ENCODE assay signal across 8 cellular contexts in the genomic region with DNA sequence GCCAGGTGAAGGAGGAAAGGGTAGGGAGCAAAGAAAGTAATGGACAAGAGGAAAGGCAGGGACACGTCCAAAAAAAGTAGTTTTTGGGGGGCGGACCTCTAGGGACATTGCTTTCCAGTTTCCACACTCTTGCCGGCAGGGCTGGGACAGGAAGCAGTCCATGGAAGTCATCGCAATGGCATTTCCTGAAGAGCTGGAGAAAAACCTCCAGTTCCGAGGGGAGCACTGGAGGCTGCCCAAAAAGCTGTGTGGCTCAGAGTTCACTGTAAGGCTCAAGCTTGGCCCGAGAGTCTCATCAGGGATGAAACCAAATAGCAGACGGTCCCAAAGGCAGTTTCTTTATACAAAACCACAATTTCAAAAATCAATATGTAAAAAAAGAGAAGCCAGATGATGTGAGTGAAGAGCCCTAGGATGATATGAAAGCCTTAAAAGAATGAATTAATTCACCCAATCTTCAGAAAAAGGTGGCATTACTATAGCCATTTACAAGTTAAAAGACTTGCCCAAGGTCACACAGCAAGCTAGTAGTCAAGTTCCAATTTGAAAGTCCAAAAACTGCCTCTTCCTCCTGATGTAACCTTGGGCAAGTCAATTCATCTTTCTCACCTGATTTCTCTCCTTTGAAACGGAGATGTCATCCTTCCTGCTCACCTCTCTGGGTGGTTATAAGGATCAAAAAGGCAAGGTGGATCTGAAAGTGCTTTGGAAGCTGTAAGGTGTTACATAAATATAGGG. TPM values are rescaled to one million over a fixed set of nuclear protein-coding genes. Genes with fewer than 3 reads are reported as not detected.
DNase-seq lines count a peak whose midpoint lies in the region; ATAC-seq, FAIRE-seq and TF ChIP-seq lines count a peak whose summit lies in the region.

No MANE protein-coding gene starts in this region.

- H3K4me3 Mint-ChIP-seq in activated naive CD4-positive, alpha-beta T cell treated with anti-CD3 and anti-CD28 coated beads for 36 hours, result peak overlapping the region; percentile 44

- H3K27me3 Mint-ChIP-seq in activated naive CD4-positive, alpha-beta T cell treated with anti-CD3 and anti-CD28 coated beads for 36 hours (ENCODE audit: low read depth), result no peaks in the 10 kb centered on the region

- peaks cover 82% of the 10 kb centered on the region for H3K36me3 Mint-ChIP-seq in activated naive CD4-positive, alpha-beta T cell treated with anti-CD3 and anti-CD28 coated beads for 36 hours (ENCODE audit: low read depth)

- no peak overlapping the region for H3K4me3 ChIP-seq in bronchial epithelial cell (ENCODE audit: low read depth, low read length)

- peaks cover 13% of the 10 kb centered on the region for H3K36me3 ChIP-seq in bronchial epithelial cell (ENCODE audit: control insufficient read depth, insufficient read depth, low read length)

- no peak for TF ChIP-seq CTCF in bronchial epithelial cell (IDR thresholded peaks at IDR 0.05; ENCODE audit: insufficient read depth, low read length, severe bottlenecking)

- no peak for DNase-seq in activated naive CD4-positive, alpha-beta T cell treated with anti-CD3 and anti-CD28 coated beads for 36 hours
- DNase-seq in activated naive CD4-positive, alpha-beta T cell (lab: John Stamatoyannopoulos, UW), result no peak
- DNase-seq in bronchial epithelial cell (ENCODE audit: low read depth) (peak; percentile 80), left colon (peak; percentile 27 to 57), superior temporal gyrus (ENCODE audit: extremely low spot score) (peak; percentile 35)
- no peak for DNase-seq in effector CD8-positive, alpha-beta T cell (lab: John Stamatoyannopoulos, UW)

- no peak for FAIRE-seq in bronchial epithelial cell (lab: Jason Lieb, UNC)

- H3K27me3 ChIP-seq in bronchial epithelial cell (ENCODE audit: control insufficient read depth, insufficient read depth, low read length), result no peaks in the 10 kb centered on the region

- intact Hi-C loops in activated naive CD4-positive, alpha-beta T cell treated with anti-CD3 and anti-CD28 coated beads for 36 hours (cut with micrococcal nuclease), result no loop called here
- intact Hi-C loops in left colon (cut with DNase I, micrococcal nuclease), result no loop called here

- peak overlapping the region; percentile 99 for H3K27ac Mint-ChIP-seq in activated naive CD4-positive, alpha-beta T cell treated with anti-CD3 and anti-CD28 coated beads for 36 hours

- H3K4me1 Mint-ChIP-seq in activated naive CD4-positive, alpha-beta T cell treated with anti-CD3 and anti-CD28 coated beads for 36 hours (ENCODE audit: low read depth), result peaks cover 88% of the 10 kb centered on the region

- ATAC-seq in left colon (no peak), GM18873 (IDR thresholded peaks at IDR 0.05; ENCODE audit: low FRiP score, unreplicated experiment) (no peak), GM18502 (IDR thresholded peaks at IDR 0.05; ENCODE audit: poor library complexity, unreplicated experiment) (no peak)

- no peaks in the 10 kb centered on the region for H3K9me3 Mint-ChIP-seq in activated naive CD4-positive, alpha-beta T cell treated with anti-CD3 and anti-CD28 coated beads for 36 hours

- CTCF ChIA-PET in activated naive CD4-positive, alpha-beta T cell treated with anti-CD3 and anti-CD28 coated beads for 36 hours (lab: Charles Lee), result interaction anchor here (1.3 to 12.6 kb wide), 2 partner anchors 53 to 141 kb away, joined by 3 to 339 read pairs; no protein-coding TSS in a partner anchor

RNA-seq across cellular contexts. Expression of gene BCL2L1, which starts 9.2 kb away (rescaled TPM):
- 10 to 100 TPM; 87.9 to 89.2 TPM for total RNA-seq in activated naive CD4-positive, alpha-beta T cell treated with anti-CD3 and anti-CD28 coated beads for 36 hours
- total RNA-seq in bronchial epithelial cell, result 93.5 and 93.8 TPM in 2 replicates
- total RNA-seq in left colon, result 10 to 100 TPM; 84.8 to 89.0 TPM

RNA-seq across cellular contexts. Expression of gene TPX2, which starts 25.6 kb away (rescaled TPM):
- 100 to 1,000 TPM; 166 to 175 TPM for total RNA-seq in activated naive CD4-positive, alpha-beta T cell treated with anti-CD3 and anti-CD28 coated beads for 36 hours
- total RNA-seq in bronchial epithelial cell (1.3 and 1.8 TPM in 2 replicates), left colon (10 to 100 TPM in 1 of 2 donors, 1 to 10 TPM in 1; 7.4 to 15.8 TPM)

Comparison
In these comparisons a context has a peak if more than half of its experiments do, and no peak if none do; other contexts are left out.
1. DNase-seq: peak in bronchial epithelial cell (single experiment), left colon (2 of 2) and superior temporal gyrus (single experiment); none in activated naive CD4-positive, alpha-beta T cell treated with anti-CD3 and anti-CD28 coated beads for 36 hours (single experiment), activated naive CD4-positive, alpha-beta T cell (0 of 4) and effector CD8-positive, alpha-beta T cell (single experiment).
2. RNA of gene TPX2, which starts 25.6 kb away (total RNA-seq): 166 to 175 TPM in activated naive CD4-positive, alpha-beta T cell treated with anti-CD3 and anti-CD28 coated beads for 36 hours; 7.4 to 15.8 TPM in left colon and 1.3 to 1.8 TPM in bronchial epithelial cell; every median in the first group is over 4 times any median in the second.